23 cellular contexts compared by ENCODE assay signal in the genomic region with DNA sequence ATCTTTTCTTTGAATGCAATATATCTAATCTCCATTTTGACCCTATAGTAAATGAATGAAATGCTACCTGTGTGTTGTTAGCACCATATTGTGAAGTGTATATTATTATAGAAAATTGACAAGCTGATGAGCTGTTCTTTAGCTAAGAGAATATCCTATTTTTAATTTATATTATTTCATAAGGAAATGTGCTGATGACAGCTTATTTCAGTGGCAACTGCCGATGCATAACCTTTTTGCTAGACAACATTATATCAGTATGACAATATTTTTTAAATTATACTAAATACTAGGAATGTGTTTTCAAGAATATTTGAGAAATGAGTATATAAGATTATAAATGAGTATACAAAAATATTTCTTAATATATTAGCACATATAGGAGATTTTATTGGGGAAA.
DNase-seq lines count a peak whose midpoint lies in the region; ATAC-seq, FAIRE-seq and TF ChIP-seq lines count a peak whose summit lies in the region.
"Had no signal": no experiment of that assay in that cellular context is flagged by ENCODE, and none has a peak within 500 bp of the region (broad histone marks: within the 10 kb centered on the region; RNA-seq: fewer than 3 reads in every experiment).

No MANE protein-coding gene starts in this region.

- no peaks in the 10 kb centered on the region for H3K36me3 ChIP-seq in HepG2 (replicated peaks in 1 of 2; ENCODE audit: control insufficient read depth in 1 of 2, insufficient read depth in 2 of 2, low read length in 2 of 2)
- H3K36me3 ChIP-seq in right lobe of liver, result no peaks in the 10 kb centered on the region
- H3K36me3 ChIP-seq in K562 (ENCODE audit: control insufficient read depth, insufficient read depth, low read length), result no peaks in the 10 kb centered on the region
- H3K36me3 ChIP-seq: BE2C, BLaER1 had no signal

- H3K79me2 ChIP-seq in HepG2 (ENCODE audit: insufficient read depth, low read length) (no peaks in the 10 kb centered on the region), K562 (ENCODE audit: control insufficient read depth, insufficient read depth, low read length) (no peaks in the 10 kb centered on the region)

- H4K20me1 ChIP-seq in HepG2 (ENCODE audit: insufficient read depth, low read length) (no peaks in the 10 kb centered on the region), K562 (replicated peaks; ENCODE audit: control insufficient read depth, insufficient read depth, low read length) (no peaks in the 10 kb centered on the region)
- H4K20me1 ChIP-seq: BLaER1 had no signal

- no peaks in the 10 kb centered on the region for H3K27me3 ChIP-seq in HepG2 (ENCODE audit: control insufficient read depth in 1 of 2, insufficient read depth in 2 of 2, low read length in 2 of 2)
- H3K27me3 ChIP-seq in right lobe of liver, result no peaks in the 10 kb centered on the region
- H3K27me3 ChIP-seq in K562 (ENCODE audit: control insufficient read depth in 2 of 2, insufficient read depth in 2 of 2, low read length in 2 of 2), result no peaks in the 10 kb centered on the region
- H3K27me3 ChIP-seq: BE2C, BLaER1 had no signal

- no peak for FAIRE-seq in HepG2 (lab: Jason Lieb, UNC)
- no peak for FAIRE-seq in K562 (lab: Jason Lieb, UNC)
- FAIRE-seq: GM12878, GM12892, GM18507 had no signal

- H3K4me3 ChIP-seq in HepG2 (replicated peaks in 1 of 3; ENCODE audit: insufficient read depth in 1 of 3, low read depth in 2 of 3, low read length in 3 of 3), result no peak overlapping the region
- no peak overlapping the region for H3K4me3 ChIP-seq in right lobe of liver
- H3K4me3 ChIP-seq in K562, result no peak overlapping the region
- H3K4me3 ChIP-seq: BLaER1, GM12878 had no signal

- H3K4me2 ChIP-seq in HepG2 (ENCODE audit: low read depth, low read length) (no peak overlapping the region), K562 (ENCODE audit: insufficient read depth, low read length) (no peak overlapping the region)
- H3K4me2 ChIP-seq: BLaER1 had no signal

- DNase-seq in HepG2 (ENCODE audit: low spot score), result no peak
- DNase-seq in right lobe of liver, result no peak
- DNase-seq in K562 (ENCODE audit: extremely low read depth in 1 of 4, low spot score in 3 of 4), result no peak
- no peak for DNase-seq in NCI-H524 treated with DMSO at 0.1 percent for 48 hours (lab: John Stamatoyannopoulos, UW)
- DNase-seq: ACHN; BE2C; C1 segment of cervical spinal cord; CD4-positive, alpha-beta memory T cell; CD4-positive, CD25-positive, alpha-beta regulatory T cell; CD8-positive, alpha-beta memory T cell; COR-L47; DMS 273 treated with DMSO at 0.1 percent for 48 hours; DMS153; DMS79; DND-41; EL; GDM1 had no signal

- CTCF ChIA-PET in HepG2 (lab: Yijun Ruan, JAX; ENCODE audit: low intra/inter-chr PET ratio, low total read pairs) (no interaction called here), K562 (lab: Yijun Ruan, JAX; ENCODE audit: low intra/inter-chr PET ratio) (no interaction called here)

- intact Hi-C loops in HepG2 (cut with micrococcal nuclease; ENCODE audit: unreplicated experiment), result no loop called here
- intact Hi-C loops in right lobe of liver (cut with DNase I), result no loop called here
- intact Hi-C loops in K562 (cut with micrococcal nuclease), result no loop called here

- H3K9me1 ChIP-seq in K562 (ENCODE audit: control insufficient read depth, insufficient read depth, low read length), result no peaks in the 10 kb centered on the region

- TF ChIP-seq EP300 in HepG2 (IDR thresholded peaks at IDR 0.05; ENCODE audit: low read depth in 2 of 2, low read length in 2 of 2), result no peak
- no peak for TF ChIP-seq EP300 in HepG2 (CRISPR knock-in tag; IDR thresholded peaks at IDR 0.05; ENCODE audit: borderline replicate concordance)
- TF ChIP-seq EP300 in K562 (IDR thresholded peaks at IDR 0.05; ENCODE audit: low read length), result no peak

- H3K9me3 ChIP-seq in HepG2 (ENCODE audit: low read length) (peaks cover 32% of the 10 kb centered on the region), right lobe of liver (no peaks in the 10 kb centered on the region), K562 (replicated peaks; ENCODE audit: control insufficient read depth, insufficient read depth, low read depth, low read length) (no peaks in the 10 kb centered on the region)
- H3K9me3 ChIP-seq: BE2C had no signal

- no peak for TF ChIP-seq CTCF in HepG2 (CRISPR knock-in tag; IDR thresholded peaks at IDR 0.05)
- no peak for TF ChIP-seq CTCF in right lobe of liver (IDR thresholded peaks at IDR 0.05)
- TF ChIP-seq CTCF in K562 (IDR thresholded peaks at IDR 0.05 in 2 of 3, conservative IDR thresholded peaks at IDR 0.05 in 1 of 3; ENCODE audit: insufficient read depth in 2 of 3, low read depth in 1 of 3, low read length in 3 of 3), result no peak

- H3K27ac ChIP-seq in HepG2 (ENCODE audit: extremely low read length, insufficient read depth, low read length) (no peak overlapping the region), right lobe of liver (no peak overlapping the region), K562 (ENCODE audit: extremely low read depth, low read depth, low read length) (no peak overlapping the region)
- H3K27ac ChIP-seq: 22Rv1, BLaER1 had no signal

- ATAC-seq in HepG2 (no peak), right lobe of liver (no peak), K562 (no peak), HG02642 (IDR thresholded peaks at IDR 0.05; ENCODE audit: poor library complexity, unreplicated experiment) (no peak)
- ATAC-seq: GM12878 had no signal

- H3K4me1 ChIP-seq in HepG2 (ENCODE audit: insufficient read depth, low read length) (no peaks in the 10 kb centered on the region), right lobe of liver (no peaks in the 10 kb centered on the region), K562 (replicated peaks in 1 of 2; ENCODE audit: control insufficient read depth in 2 of 2, insufficient read depth in 2 of 2, low read length in 2 of 2) (no peaks in the 10 kb centered on the region)
- H3K4me1 ChIP-seq: BE2C had no signal

- POLR2A ChIA-PET in HepG2 (lab: Yijun Ruan, JAX), result no interaction called here
- POLR2A ChIA-PET in K562 (lab: Yijun Ruan, JAX), result no interaction called here

- no peak overlapping the region for H2AFZ ChIP-seq in HepG2 (ENCODE audit: low read length)
- H2AFZ ChIP-seq in K562 (ENCODE audit: low read depth, low read length), result no peak overlapping the region

- TF ChIP-seq POLR2A in HepG2 (IDR thresholded peaks at IDR 0.05; ENCODE audit: insufficient read depth in 1 of 2, low read depth in 2 of 2, low read length in 2 of 2), result no peak
- TF ChIP-seq POLR2A in right lobe of liver (IDR thresholded peaks at IDR 0.05), result no peak
- TF ChIP-seq POLR2A in K562 (conservative IDR thresholded peaks at IDR 0.05), result no peak

- H3K9ac ChIP-seq in HepG2 (ENCODE audit: insufficient read depth, low read depth, low read length) (no peak overlapping the region), K562 (ENCODE audit: insufficient read depth in 1 of 2, low read depth in 2 of 2, low read length in 2 of 2) (no peak overlapping the region)
- H3K9ac ChIP-seq: BLaER1 had no signal

- 3% methylated on average over 1 of the region's 1 CpG for WGBS in HepG2 (ENCODE audit: low lambda C conversion rate)
- WGBS in right lobe of liver (ENCODE audit: insufficient coverage, low coverage, low lambda C conversion rate, missing lambda C conversion rate), result 90% methylated on average over 1 of the region's 1 CpG
- 0% methylated on average over 1 of the region's 1 CpG for WGBS in K562 (ENCODE audit: insufficient coverage, low coverage, missing lambda C conversion rate)

- in situ Hi-C loops in HepG2 (cut with HindIII; ENCODE audit: extremely low pct_ligation_motif_present, low pct_unique_long_range_greater_than_20kb), result no loop called here
- in situ Hi-C loops in K562 (cut with MboI), result no loop called here

- no TSS peak for BruUV-seq in HepG2 (replicated peaks; lab: Mats Ljungman, UMichigan)
- BruUV-seq in K562 (replicated peaks; lab: Mats Ljungman, UMichigan), result no TSS peak

- TF ChIP-seq RAD21 in HepG2 (CRISPR knock-in tag; IDR thresholded peaks at IDR 0.05) (no peak), K562 (CRISPR knock-in tag; conservative IDR thresholded peaks at IDR 0.05 in 1 of 2, IDR thresholded peaks at IDR 0.05 in 1 of 2) (no peak)

TF ChIP-seq in HepG2, 621 proteins besides CTCF, POLR2A, EP300 and RAD21:
- peak; percentile 61; the same call in 1 of the 2 replicates for TF ChIP-seq MAFF (IDR thresholded peaks at IDR 0.05; ENCODE audit: low read depth, low read length)
- TF ChIP-seq, protein P1, sequence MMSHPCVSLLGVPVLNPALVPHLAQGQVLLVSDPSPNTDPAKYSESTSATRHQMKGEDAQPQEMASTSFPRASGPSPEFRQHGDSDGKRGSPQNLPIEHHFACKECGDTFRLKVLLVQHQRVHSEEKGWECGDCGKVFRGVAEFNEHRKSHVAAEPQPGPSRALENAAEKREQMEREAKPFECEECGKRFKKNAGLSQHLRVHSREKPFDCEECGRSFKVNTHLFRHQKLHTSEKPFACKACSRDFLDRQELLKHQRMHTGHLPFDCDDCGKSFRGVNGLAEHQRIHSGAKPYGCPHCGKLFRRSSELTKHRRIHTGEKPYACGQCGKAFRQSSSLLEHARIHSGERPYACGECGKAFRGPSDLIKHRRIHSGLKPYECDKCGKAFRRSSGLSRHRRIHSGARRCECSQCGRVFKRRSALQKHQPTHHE (CRISPR knock-in tag; IDR thresholded peaks at IDR 0.05; ENCODE audit: borderline replicate concordance), result no peak
- peak; percentile 58 to 85; a peak in 3 of 4 replicates for TF ChIP-seq MAFK (conservative IDR thresholded peaks at IDR 0.05 in 1 of 2, IDR thresholded peaks at IDR 0.05 in 1 of 2; ENCODE audit: low read length in 2 of 2)
TF ChIP-seq in HepG2: peak in this region for 2.

TF ChIP-seq in K562, 482 proteins besides CTCF, POLR2A, EP300 and RAD21 (continues in another document):
- TF ChIP-seq, protein P2, sequence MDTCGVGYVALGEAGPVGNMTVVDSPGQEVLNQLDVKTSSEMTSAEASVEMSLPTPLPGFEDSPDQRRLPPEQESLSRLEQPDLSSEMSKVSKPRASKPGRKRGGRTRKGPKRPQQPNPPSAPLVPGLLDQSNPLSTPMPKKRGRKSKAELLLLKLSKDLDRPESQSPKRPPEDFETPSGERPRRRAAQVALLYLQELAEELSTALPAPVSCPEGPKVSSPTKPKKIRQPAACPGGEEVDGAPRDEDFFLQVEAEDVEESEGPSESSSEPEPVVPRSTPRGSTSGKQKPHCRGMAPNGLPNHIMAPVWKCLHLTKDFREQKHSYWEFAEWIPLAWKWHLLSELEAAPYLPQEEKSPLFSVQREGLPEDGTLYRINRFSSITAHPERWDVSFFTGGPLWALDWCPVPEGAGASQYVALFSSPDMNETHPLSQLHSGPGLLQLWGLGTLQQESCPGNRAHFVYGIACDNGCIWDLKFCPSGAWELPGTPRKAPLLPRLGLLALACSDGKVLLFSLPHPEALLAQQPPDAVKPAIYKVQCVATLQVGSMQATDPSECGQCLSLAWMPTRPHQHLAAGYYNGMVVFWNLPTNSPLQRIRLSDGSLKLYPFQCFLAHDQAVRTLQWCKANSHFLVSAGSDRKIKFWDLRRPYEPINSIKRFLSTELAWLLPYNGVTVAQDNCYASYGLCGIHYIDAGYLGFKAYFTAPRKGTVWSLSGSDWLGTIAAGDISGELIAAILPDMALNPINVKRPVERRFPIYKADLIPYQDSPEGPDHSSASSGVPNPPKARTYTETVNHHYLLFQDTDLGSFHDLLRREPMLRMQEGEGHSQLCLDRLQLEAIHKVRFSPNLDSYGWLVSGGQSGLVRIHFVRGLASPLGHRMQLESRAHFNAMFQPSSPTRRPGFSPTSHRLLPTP (IDR thresholded peaks at IDR 0.05; ENCODE audit: borderline replicate concordance, extremely low read depth, insufficient read length), result no peak
- TF ChIP-seq FOSL1 (tag; conservative IDR thresholded peaks at IDR 0.05) (no peak), SETDB1 (IDR thresholded peaks at IDR 0.05; ENCODE audit: low read length) (no peak)
